In the genomic region with DNA sequence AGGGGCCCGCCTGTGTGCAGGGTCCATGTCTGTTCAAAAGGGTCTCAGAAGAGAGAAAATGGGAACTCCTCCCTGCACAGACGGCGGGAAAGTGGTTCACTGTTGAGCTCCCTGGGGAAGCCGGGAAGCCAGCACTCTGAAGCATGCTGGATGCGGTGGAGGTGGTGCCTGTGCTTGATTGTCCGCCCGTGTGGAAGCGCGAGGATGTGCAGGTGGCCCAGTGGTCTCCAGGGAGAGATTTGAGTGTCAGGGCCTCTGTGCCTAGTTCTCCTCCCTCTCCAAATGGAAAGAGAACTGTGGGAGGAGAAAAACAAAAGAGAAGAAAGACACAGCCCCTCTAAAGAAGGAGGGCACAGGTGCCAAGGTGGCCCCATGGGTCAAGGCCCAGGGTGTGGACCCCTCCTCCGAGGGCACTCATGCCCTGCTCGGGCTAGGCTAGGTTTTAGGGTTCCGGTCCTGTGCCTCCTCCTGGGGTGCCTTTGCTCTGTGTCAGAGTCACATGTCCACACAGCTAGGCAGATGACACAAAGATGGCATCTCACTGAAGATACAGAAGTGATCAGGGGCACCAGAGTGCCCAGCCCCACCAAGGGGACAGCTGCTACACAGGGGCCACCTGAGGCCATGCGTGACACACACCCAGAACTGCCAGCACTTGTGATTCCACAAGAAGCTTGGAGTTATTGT, we compare ENCODE assay signal across 17 cellular contexts.
DNase-seq lines count a peak whose midpoint lies in the region; ATAC-seq and TF ChIP-seq lines count a peak whose summit lies in the region.
"Had no signal": no experiment of that assay in that cellular context is flagged by ENCODE, and none has a peak within 500 bp of the region (broad histone marks: within the 10 kb centered on the region; RNA-seq: fewer than 3 reads in every experiment).

No MANE protein-coding gene starts in this region.

- H3K4me1 ChIP-seq in DOHH2 (ENCODE audit: control insufficient read depth, low read length) (peaks cover 34% of the 10 kb centered on the region), neural progenitor cell (peaks cover 28% of the 10 kb centered on the region), GM23248 (ENCODE audit: insufficient read depth) (peaks cover 13% of the 10 kb centered on the region)

- H3K9me3 ChIP-seq in DOHH2 (ENCODE audit: control insufficient read depth, insufficient read depth, low read length), result no peaks in the 10 kb centered on the region
- no peaks in the 10 kb centered on the region for H3K9me3 ChIP-seq in neural progenitor cell (ENCODE audit: low read depth)
- no peaks in the 10 kb centered on the region for H3K9me3 ChIP-seq in GM23248 (ENCODE audit: low read depth)
- H3K9me3 ChIP-seq: uterus had no signal

- in situ Hi-C loops in GM23248 (cut with MboI), result no loop called here

- peak; percentile 62 for DNase-seq in NCI-H1694 (lab: John Stamatoyannopoulos, UW)
- DNase-seq in chondrocyte (ENCODE audit: low spot score), result no peak
- DNase-seq in neural progenitor cell (ENCODE audit: low spot score), result no peak
- no peak for DNase-seq in GM23248
- DNase-seq: activated CD8-positive, alpha-beta T cell treated with anti-CD3 and anti-CD28 coated beads for 36 hours; anterior cingulate cortex; CD4-positive, CD25-positive, alpha-beta regulatory T cell; midbrain; MV-4-11; NCI-H526 treated with DMSO at 0.1 percent for 48 hours; SHP77 treated with DMSO at 0.1 percent for 48 hours; stimulated activated CD4-positive, alpha-beta T cell treated with anti-CD3 and anti-CD28 coated beads, Interleukin-4, amount 100 ng/mL, for 1 hour; uterus had no signal

- H2AFZ ChIP-seq in neural progenitor cell (replicated peaks) (no peak overlapping the region), GM23248 (no peak overlapping the region)

- H3K27me3 ChIP-seq in DOHH2 (ENCODE audit: control insufficient read depth, low read length) (0 out of 2 replicates have a peak, but pooled peaks cover 4% of the 10 kb centered on the region), neural progenitor cell (peaks cover 12% of the 10 kb centered on the region), GM23248 (replicated peaks; ENCODE audit: insufficient read depth) (no peaks in the 10 kb centered on the region)
- H3K27me3 ChIP-seq: uterus had no signal

- H3K9me2 ChIP-seq in DOHH2 (replicated peaks; ENCODE audit: control insufficient read depth, low read length) (no peaks in the 10 kb centered on the region), GM23248 (ENCODE audit: insufficient read depth) (no peaks in the 10 kb centered on the region)

- H3K27ac ChIP-seq in DOHH2 (ENCODE audit: low read depth, low read length) (peak overlapping the region; percentile 38), neural progenitor cell (peak overlapping the region; percentile 75), GM23248 (no peak overlapping the region)
- H3K27ac ChIP-seq: uterus had no signal

- H3K36me3 ChIP-seq in DOHH2 (ENCODE audit: control insufficient read depth, low read length) (no peaks in the 10 kb centered on the region), neural progenitor cell (no peaks in the 10 kb centered on the region), GM23248 (ENCODE audit: low read depth) (peaks cover 4% of the 10 kb centered on the region; the same call in 1 of the 2 replicates)
- H3K36me3 ChIP-seq: uterus had no signal

- ATAC-seq in GM21360 (IDR thresholded peaks at IDR 0.05; ENCODE audit: unreplicated experiment) (no peak), GM21576 (IDR thresholded peaks at IDR 0.05; ENCODE audit: unreplicated experiment) (no peak)
- ATAC-seq: activated CD8-positive, alpha-beta T cell treated with anti-CD3 and anti-CD28 coated beads for 36 hours; activated T-helper 17 cell treated with anti-CD3 and anti-CD28 coated beads, Interleukin-2, amount 50 U/mL, for 72 hours had no signal

- H3K79me2 ChIP-seq in DOHH2 (ENCODE audit: control insufficient read depth, low read length) (no peaks in the 10 kb centered on the region), neural progenitor cell (ENCODE audit: low read depth) (no peaks in the 10 kb centered on the region), GM23248 (ENCODE audit: insufficient read depth) (peaks cover 17% of the 10 kb centered on the region)

- H3K36me3 Mint-ChIP-seq in chondrocyte (ENCODE audit: low read depth) (peaks cover 13% of the 10 kb centered on the region), neural progenitor cell (peaks cover 13% of the 10 kb centered on the region)

- H3K9ac ChIP-seq in neural progenitor cell (no peak overlapping the region), GM23248 (no peak overlapping the region)

- 85 to 88% methylated on average over 12 to 13 of the region's 13 CpGs for WGBS in GM23248 (ENCODE audit: low coverage in 1 of 2, low lambda C conversion rate in 2 of 2, missing lambda C conversion rate in 2 of 2), 2 experiments

- no peaks in the 10 kb centered on the region for H4K20me1 ChIP-seq in DOHH2 (ENCODE audit: control insufficient read depth, insufficient read depth, low read depth, low read length)
- H4K20me1 ChIP-seq in neural progenitor cell (ENCODE audit: low read depth), result peaks cover 18% of the 10 kb centered on the region
- no peaks in the 10 kb centered on the region for H4K20me1 ChIP-seq in GM23248 (ENCODE audit: insufficient read depth)

- peaks cover 18% of the 10 kb centered on the region for H3K4me1 Mint-ChIP-seq in chondrocyte (ENCODE audit: low read depth)
- peaks cover 62% of the 10 kb centered on the region for H3K4me1 Mint-ChIP-seq in neural progenitor cell

- peak overlapping the region; percentile 6 for H3K27ac Mint-ChIP-seq in chondrocyte (ENCODE audit: unreplicated experiment)
- peak overlapping the region; percentile 91 for H3K27ac Mint-ChIP-seq in neural progenitor cell
- H3K27ac Mint-ChIP-seq: activated CD8-positive, alpha-beta T cell treated with anti-CD3 and anti-CD28 coated beads for 36 hours; activated T-helper 17 cell treated with anti-CD3 and anti-CD28 coated beads, Interleukin-2, amount 50 U/mL, for 72 hours; CD4-positive, CD25-positive, alpha-beta regulatory T cell had no signal

- no peak for TF ChIP-seq CTCF in DOHH2 (IDR thresholded peaks at IDR 0.05; ENCODE audit: low read depth, low read length, poor library complexity, severe bottlenecking)
- no peak for TF ChIP-seq CTCF in chondrocyte (IDR thresholded peaks at IDR 0.05)
- no peak for TF ChIP-seq CTCF in neural progenitor cell (IDR thresholded peaks at IDR 0.05)

- no peaks in the 10 kb centered on the region for H3K27me3 Mint-ChIP-seq in chondrocyte (ENCODE audit: low read depth)
- peaks cover 8% of the 10 kb centered on the region for H3K27me3 Mint-ChIP-seq in neural progenitor cell (ENCODE audit: insufficient read depth, low read depth)
- H3K27me3 Mint-ChIP-seq: activated CD8-positive, alpha-beta T cell treated with anti-CD3 and anti-CD28 coated beads for 36 hours; activated T-helper 17 cell treated with anti-CD3 and anti-CD28 coated beads, Interleukin-2, amount 50 U/mL, for 72 hours; CD4-positive, CD25-positive, alpha-beta regulatory T cell had no signal

- H3K4me2 ChIP-seq in DOHH2 (ENCODE audit: low read length) (peak overlapping the region; percentile 84), neural progenitor cell (no peak overlapping the region), GM23248 (ENCODE audit: unreplicated experiment) (no peak overlapping the region)

- H3K4me3 ChIP-seq in DOHH2 (ENCODE audit: low read length) (peak overlapping the region; percentile 69), neural progenitor cell (no peak overlapping the region), GM23248 (no peak overlapping the region)
- H3K4me3 ChIP-seq: uterus had no signal

- H3K4me3 Mint-ChIP-seq in chondrocyte (ENCODE audit: unreplicated experiment) (no peak overlapping the region), neural progenitor cell (peak overlapping the region; percentile 62)
- H3K4me3 Mint-ChIP-seq: activated CD8-positive, alpha-beta T cell treated with anti-CD3 and anti-CD28 coated beads for 36 hours; activated T-helper 17 cell treated with anti-CD3 and anti-CD28 coated beads, Interleukin-2, amount 50 U/mL, for 72 hours; CD4-positive, CD25-positive, alpha-beta regulatory T cell had no signal

- no peaks in the 10 kb centered on the region for H3K9me3 Mint-ChIP-seq in chondrocyte (ENCODE audit: low read depth)
- H3K9me3 Mint-ChIP-seq in neural progenitor cell, result no peaks in the 10 kb centered on the region
- H3K9me3 Mint-ChIP-seq: activated CD8-positive, alpha-beta T cell treated with anti-CD3 and anti-CD28 coated beads for 36 hours; activated T-helper 17 cell treated with anti-CD3 and anti-CD28 coated beads, Interleukin-2, amount 50 U/mL, for 72 hours had no signal

- H3F3A ChIP-seq in DOHH2 (ENCODE audit: control insufficient read depth, insufficient read depth) (peaks cover 11% of the 10 kb centered on the region), neural progenitor cell (ENCODE audit: low read depth) (peaks cover 22% of the 10 kb centered on the region), GM23248 (ENCODE audit: insufficient read depth) (peaks cover 21% of the 10 kb centered on the region; the same call in 1 of the 2 replicates)
